Comparison of ENCODE assay signal across 8 cellular contexts in genomic region chr11:123302751-123303195, GRCh38.
DNase-seq lines count a peak whose midpoint lies in the region; ATAC-seq and TF ChIP-seq lines count a peak whose summit lies in the region.

No MANE protein-coding gene starts in this region.

- no peak overlapping the region for H3K9ac ChIP-seq in fibroblast of lung (ENCODE audit: insufficient read depth, low read length)

- H4K20me1 ChIP-seq in fibroblast of lung (ENCODE audit: control insufficient read depth, extremely low read depth, insufficient read depth, low read length): no peaks in the 10 kb centered on the region

- H3K27ac ChIP-seq in fibroblast of lung (ENCODE audit: insufficient read depth, low read length): no peak overlapping the region
- H3K27ac ChIP-seq in right atrium auricular region: no peak overlapping the region

- H3K9me3 ChIP-seq in fibroblast of lung (ENCODE audit: control insufficient read depth, insufficient read depth, low read depth, low read length) (no peaks in the 10 kb centered on the region), right atrium auricular region (no peaks in the 10 kb centered on the region)

- TF ChIP-seq CTCF in fibroblast of lung (conservative IDR thresholded peaks at IDR 0.05 in 1 of 2, IDR thresholded peaks at IDR 0.05 in 1 of 2; ENCODE audit: low read depth in 1 of 2, low read length in 2 of 2) (peak in 1 of 2 donors; percentile 6), right atrium auricular region (IDR thresholded peaks at IDR 0.05) (no peak)

- no peaks in the 10 kb centered on the region for H3K79me2 ChIP-seq in fibroblast of lung (ENCODE audit: control insufficient read depth, insufficient read depth, low read length)

- H3K27me3 ChIP-seq in fibroblast of lung (ENCODE audit: control insufficient read depth, insufficient read depth, low read length) (peaks cover 12% of the 10 kb centered on the region), right atrium auricular region (no peaks in the 10 kb centered on the region)

- peak; percentile 45 for DNase-seq in CD1c-positive myeloid dendritic cell (ENCODE audit: extremely low spot score)
- DNase-seq in RPMI7951 (ENCODE audit: low read depth): peak; percentile 77
- peak; percentile 18 to 65 for DNase-seq in fibroblast of lung (ENCODE audit: low read depth in 2 of 2)
- DNase-seq in right atrium auricular region (ENCODE audit: low spot score): no peak
- DNase-seq in iPS-NIHi7 (ENCODE audit: extremely low spot score): no peak
- no peak for DNase-seq in DMS53 (lab: John Stamatoyannopoulos, UW)

- H3K4me1 ChIP-seq in fibroblast of lung (ENCODE audit: control insufficient read depth, extremely low read depth, insufficient read depth, low read length) (peaks cover 2% of the 10 kb centered on the region), right atrium auricular region (peaks cover 0 to 20% of the 10 kb centered on the region in 2 donors)

- no peak overlapping the region for H3K4me2 ChIP-seq in fibroblast of lung (ENCODE audit: extremely low read depth, insufficient read depth, low read length)

- H2AFZ ChIP-seq in fibroblast of lung (ENCODE audit: low read length): no peak overlapping the region

- H3K36me3 ChIP-seq in fibroblast of lung (ENCODE audit: control insufficient read depth, insufficient read depth, low read length): no peaks in the 10 kb centered on the region
- no peaks in the 10 kb centered on the region for H3K36me3 ChIP-seq in right atrium auricular region

- ATAC-seq in GM21390 (IDR thresholded peaks at IDR 0.05; ENCODE audit: unreplicated experiment) (peak; percentile 39), HG02970 (IDR thresholded peaks at IDR 0.05; ENCODE audit: low FRiP score, unreplicated experiment) (no peak)

- H3K4me3 ChIP-seq in fibroblast of lung (replicated peaks in 1 of 4; ENCODE audit: control extremely low read depth in 1 of 4, insufficient read depth in 1 of 4, low read depth in 3 of 4, low read length in 4 of 4): no peak overlapping the region
- H3K4me3 ChIP-seq in right atrium auricular region: no peak overlapping the region

Comparison
In these comparisons a context has a peak if more than half of its experiments do, and no peak if none do; other contexts are left out.
1. DNase-seq: peak in CD1c-positive myeloid dendritic cell (single experiment), RPMI7951 (single experiment) and fibroblast of lung (2 of 2); none in right atrium auricular region (single experiment), iPS-NIHi7 (single experiment) and DMS53 (single experiment).